In the genomic region with DNA sequence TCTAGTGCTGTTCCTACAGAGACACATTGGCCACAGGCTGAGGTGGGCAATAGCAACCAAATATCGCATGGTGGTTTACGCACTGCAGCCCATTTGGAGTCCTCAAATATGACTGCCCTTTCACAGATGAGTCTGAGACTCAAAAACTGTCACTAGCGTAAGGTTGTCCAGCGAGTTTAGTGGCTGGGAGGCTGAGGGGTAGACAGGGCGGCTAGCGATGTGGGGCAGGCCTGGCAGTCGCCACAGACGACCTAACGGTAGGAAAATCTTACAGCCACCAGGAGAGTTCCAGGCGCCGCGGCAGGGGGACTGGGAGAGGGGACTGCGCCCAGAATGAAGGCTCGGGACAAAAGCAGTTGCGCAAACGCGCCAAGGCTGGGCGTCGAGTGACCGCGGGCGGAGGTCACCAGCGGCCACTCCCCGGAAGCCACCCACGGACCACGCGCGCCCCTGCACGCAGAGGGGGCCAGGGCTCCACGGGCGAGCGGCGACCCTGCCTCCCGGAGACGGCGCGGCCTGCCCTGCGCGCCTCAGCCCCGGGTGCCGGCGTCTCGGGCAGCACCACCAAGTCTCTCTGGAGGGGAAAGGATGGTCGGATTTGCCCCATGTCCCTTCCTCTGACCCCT, we compare ENCODE assay signal across 8 cellular contexts. TPM values are rescaled to one million over a fixed set of nuclear protein-coding genes. Genes with fewer than 3 reads are reported as not detected.
DNase-seq lines count a peak whose midpoint lies in the region; ATAC-seq and TF ChIP-seq lines count a peak whose summit lies in the region.

No MANE protein-coding gene starts in this region.

- H3K27ac Mint-ChIP-seq in activated naive CD4-positive, alpha-beta T cell treated with anti-CD3 and anti-CD28 coated beads for 36 hours, result peak overlapping the region; percentile 97

- H3K9ac ChIP-seq in MM.1S (ENCODE audit: low read length), result peak overlapping the region; percentile 65; the same call in 1 of the 2 replicates
- H3K9ac ChIP-seq in mammary epithelial cell (ENCODE audit: insufficient read depth, low read length), result peak overlapping the region; percentile 68

- in situ Hi-C loops in mammary epithelial cell (cut with MboI; ENCODE audit: low sequenced_read_pairs in 2 of 2), result loop anchor here in 1 of 2 donors (25.0 kb wide), 1 partner anchor 829 kb away; a partner anchor contains a TSS

- H3K27me3 ChIP-seq in MM.1S (replicated peaks; ENCODE audit: insufficient read depth, low read length) (no peaks in the 10 kb centered on the region), mammary epithelial cell (ENCODE audit: insufficient read depth, low read length) (no peaks in the 10 kb centered on the region), left lung (no peaks in the 10 kb centered on the region)

- H2AFZ ChIP-seq in MM.1S (ENCODE audit: low read length), result no peak overlapping the region
- H2AFZ ChIP-seq in mammary epithelial cell (ENCODE audit: low read depth, low read length), result peak overlapping the region; percentile 79

- peak overlapping the region; percentile 92 for H3K4me3 Mint-ChIP-seq in activated naive CD4-positive, alpha-beta T cell treated with anti-CD3 and anti-CD28 coated beads for 36 hours

- H3K9me2 ChIP-seq in MM.1S (replicated peaks; ENCODE audit: insufficient read depth, low read length), result no peaks in the 10 kb centered on the region

- H3K9me3 ChIP-seq in MM.1S (replicated peaks; ENCODE audit: insufficient read depth, low read length), result no peaks in the 10 kb centered on the region
- no peaks in the 10 kb centered on the region for H3K9me3 ChIP-seq in mammary epithelial cell (replicated peaks; ENCODE audit: insufficient read depth, low read length)
- H3K9me3 ChIP-seq in left lung, result no peaks in the 10 kb centered on the region

- H3K4me1 ChIP-seq in MM.1S (ENCODE audit: low read length) (peaks cover 9% of the 10 kb centered on the region; the same call in 1 of the 2 replicates), mammary epithelial cell (ENCODE audit: insufficient read depth, low read length) (peaks cover 36% of the 10 kb centered on the region), left lung (peaks cover 17 to 67% of the 10 kb centered on the region in 2 donors)

- H3K9me3 Mint-ChIP-seq in activated naive CD4-positive, alpha-beta T cell treated with anti-CD3 and anti-CD28 coated beads for 36 hours, result no peaks in the 10 kb centered on the region

- dilution Hi-C loops in mammary epithelial cell (cut with HindIII; ENCODE audit: low sequenced_read_pairs), result no loop called here

- H3K27me3 Mint-ChIP-seq in activated naive CD4-positive, alpha-beta T cell treated with anti-CD3 and anti-CD28 coated beads for 36 hours (ENCODE audit: low read depth), result no peaks in the 10 kb centered on the region

- H3K4me2 ChIP-seq in MM.1S (ENCODE audit: low read depth, low read length), result peak overlapping the region; percentile 49; the same call in 1 of the 2 replicates
- H3K4me2 ChIP-seq in mammary epithelial cell (ENCODE audit: insufficient read depth, low read depth, low read length), result peak overlapping the region; percentile 99

- ATAC-seq in left lung (peak; percentile 37), HG02885 (IDR thresholded peaks at IDR 0.05; ENCODE audit: poor library complexity, unreplicated experiment) (no peak)

- H4K20me1 ChIP-seq in MM.1S (ENCODE audit: insufficient read depth, low read length), result 0 out of 2 replicates have a peak, but pooled peaks cover 3% of the 10 kb centered on the region
- no peaks in the 10 kb centered on the region for H4K20me1 ChIP-seq in mammary epithelial cell (ENCODE audit: insufficient read depth, low read length)

- TSS peak; percentile 73 for BruUV-seq in mammary epithelial cell (replicated peaks; lab: Mats Ljungman, UMichigan)

- peaks cover 10% of the 10 kb centered on the region for H3F3A ChIP-seq in MM.1S (ENCODE audit: insufficient read depth, low read length)

- H3K79me2 ChIP-seq in MM.1S (ENCODE audit: low read length), result peaks cover 33% of the 10 kb centered on the region
- H3K79me2 ChIP-seq in mammary epithelial cell (ENCODE audit: insufficient read depth, low read length), result peaks cover 43% of the 10 kb centered on the region

- intact Hi-C loops in activated naive CD4-positive, alpha-beta T cell treated with anti-CD3 and anti-CD28 coated beads for 36 hours (cut with micrococcal nuclease), result loop anchor here (5.0 kb wide), 3 partner anchors 151 to 829 kb away; no protein-coding TSS in a partner anchor
- intact Hi-C loops in mammary epithelial cell (cut with micrococcal nuclease), result no loop called here
- intact Hi-C loops in left lung (cut with DNase I), result no loop called here

- DNase-seq in activated naive CD4-positive, alpha-beta T cell treated with anti-CD3 and anti-CD28 coated beads for 36 hours, result peak; percentile 24
- DNase-seq in activated naive CD4-positive, alpha-beta T cell treated with Interleukin-2 at 50 U/mL for 16 hours, result no peak
- no peak for DNase-seq in MM.1S
- DNase-seq in mammary epithelial cell, result no peak
- DNase-seq in left lung, result peak; percentile 81 to 94
- DNase-seq in NCI-H1105 (lab: John Stamatoyannopoulos, UW), result no peak

- CTCF ChIA-PET in activated naive CD4-positive, alpha-beta T cell treated with anti-CD3 and anti-CD28 coated beads for 36 hours (lab: Charles Lee), result interaction anchor here (0.7 kb wide), 2 partner anchors 74 to 158 kb away, joined by 3 read pairs; a partner anchor contains a TSS
- CTCF ChIA-PET in mammary epithelial cell (lab: Charles Lee; ENCODE audit: low non-redundant PET), result no interaction called here

- H3K36me3 ChIP-seq in MM.1S (replicated peaks; ENCODE audit: insufficient read depth, low read length) (no peaks in the 10 kb centered on the region), mammary epithelial cell (ENCODE audit: insufficient read depth, low read length) (no peaks in the 10 kb centered on the region), left lung (no peaks in the 10 kb centered on the region)

- TF ChIP-seq CTCF in MM.1S (IDR thresholded peaks at IDR 0.05; ENCODE audit: low read length) (no peak), mammary epithelial cell (conservative IDR thresholded peaks at IDR 0.05 in 1 of 2, IDR thresholded peaks at IDR 0.05 in 1 of 2; ENCODE audit: extremely low read depth in 1 of 2, insufficient read depth in 1 of 2, low read depth in 1 of 2, low read length in 2 of 2) (no peak), left lung (IDR thresholded peaks at IDR 0.05) (no peak)

- H3K27ac ChIP-seq in MM.1S (ENCODE audit: low read length) (no peak overlapping the region), mammary epithelial cell (ENCODE audit: insufficient read depth, low read depth, low read length) (peak overlapping the region; percentile 61), left lung (peak overlapping the region; percentile 94 to 99), temporal lobe (ENCODE audit: low read depth, low read length) (peak overlapping the region; percentile 98)

- H3K4me3 ChIP-seq in MM.1S (ENCODE audit: low read length) (peak overlapping the region; percentile 57), mammary epithelial cell (replicated peaks in 1 of 3; ENCODE audit: insufficient read depth in 1 of 3, low read depth in 2 of 3, low read length in 3 of 3) (peak overlapping the region; percentile 33 to 68 (median 60)), left lung (peak overlapping the region; percentile 69 to 86)

- H3K4me1 Mint-ChIP-seq in activated naive CD4-positive, alpha-beta T cell treated with anti-CD3 and anti-CD28 coated beads for 36 hours (ENCODE audit: low read depth), result peaks cover 53% of the 10 kb centered on the region

- H3K36me3 Mint-ChIP-seq in activated naive CD4-positive, alpha-beta T cell treated with anti-CD3 and anti-CD28 coated beads for 36 hours (ENCODE audit: low read depth), result peaks cover 7% of the 10 kb centered on the region

- 19% methylated on average over 7 of the region's 44 CpGs for WGBS in mammary epithelial cell (ENCODE audit: low coverage, missing lambda C conversion rate)

RNA-seq across cellular contexts. Expression of a gene that starts 0.7 kb away (rescaled TPM):
- total RNA-seq in activated naive CD4-positive, alpha-beta T cell treated with anti-CD3 and anti-CD28 coated beads for 36 hours, result 10 to 100 TPM; 61.8 to 62.5 TPM
- total RNA-seq in mammary epithelial cell, result 100 to 1,000 TPM in 1 of 2 donors, 10 to 100 TPM in 1; 78.5 to 104 TPM
- polyA plus RNA-seq in mammary epithelial cell, result 17.9 TPM
- 48.4 TPM for polyA minus RNA-seq in mammary epithelial cell
- total RNA-seq in left lung, result 10 to 100 TPM; 68.2 to 75.9 TPM
- 33.2 TPM for total RNA-seq in temporal lobe

RNA-seq across cellular contexts. Expression of a gene that starts 7.9 kb away (rescaled TPM):
- total RNA-seq in activated naive CD4-positive, alpha-beta T cell treated with anti-CD3 and anti-CD28 coated beads for 36 hours, result 10 to 100 TPM; 26.4 to 26.7 TPM
- total RNA-seq in mammary epithelial cell, result 10 to 100 TPM; 31.2 to 36.1 TPM
- polyA plus RNA-seq in mammary epithelial cell, result 14.5 TPM
- polyA minus RNA-seq in mammary epithelial cell, result 25.3 TPM
- total RNA-seq in left lung, result 10 to 100 TPM; 21.0 to 21.9 TPM
- 25.3 TPM for total RNA-seq in temporal lobe

Comparison
In these comparisons a context has a peak if more than half of its experiments do, and no peak if none do; other contexts are left out.
1. DNase-seq: peak in activated naive CD4-positive, alpha-beta T cell treated with anti-CD3 and anti-CD28 coated beads for 36 hours (single experiment) and left lung (2 of 2); none in activated naive CD4-positive, alpha-beta T cell treated with Interleukin-2 at 50 U/mL for 16 hours (single experiment), MM.1S (single experiment), mammary epithelial cell (single experiment) and NCI-H1105 (single experiment).
2. Peak in every context shown above with its lines, with median percentiles within 50 percentile points of each other: H3K4me3 ChIP-seq.